ENCODE assay signal across 20 cellular contexts in the genomic region with DNA sequence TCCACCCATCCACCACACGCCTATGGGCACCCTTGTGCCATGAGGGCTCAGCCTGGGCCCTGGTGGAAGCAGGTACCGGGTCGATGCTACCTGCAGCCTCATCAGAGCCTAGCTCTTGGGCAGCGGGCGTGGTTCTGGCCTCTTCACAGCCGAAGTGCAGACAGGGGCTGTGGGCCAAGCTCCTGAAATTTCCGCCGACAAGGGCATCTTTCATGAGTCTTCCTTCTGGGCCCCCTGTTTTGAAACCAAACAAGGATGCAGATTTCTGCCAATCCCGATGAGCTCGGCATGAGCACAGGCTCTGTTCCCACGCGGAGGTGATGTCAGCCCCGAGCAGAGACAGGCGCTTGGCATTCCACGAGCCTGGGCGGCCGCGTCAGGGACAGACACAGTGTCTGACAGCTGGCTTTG. TPM values are rescaled to one million over a fixed set of nuclear protein-coding genes. Genes with fewer than 3 reads are reported as not detected.
DNase-seq lines count a peak whose midpoint lies in the region; ATAC-seq lines count a peak whose summit lies in the region.
"Had no signal": no experiment of that assay in that cellular context is flagged by ENCODE, and none has a peak within 500 bp of the region (broad histone marks: within the 10 kb centered on the region; RNA-seq: fewer than 3 reads in every experiment).

No MANE protein-coding gene starts in this region.

- DNase-seq in GM23248 (peak; percentile 49), cerebellum (ENCODE audit: low spot score) (peak; percentile 63), inferior parietal cortex (ENCODE audit: extremely low spot score) (peak; percentile 72), sciatic nerve (ENCODE audit: low spot score) (no peak), ecto neural progenitor cell (ENCODE audit: low spot score) (no peak), SIG-M5 (lab: John Stamatoyannopoulos, UW) (no peak)
- no peak for DNase-seq in central memory CD4-positive, alpha-beta T cell
- DNase-seq: activated CD8-positive, alpha-beta T cell treated with anti-CD3 and anti-CD28 coated beads for 36 hours; activated T-cell treated with anti-CD3 and anti-CD28 coated beads, Interleukin-2, amount 50 U/mL, for 4 hours; effector memory CD4-positive, alpha-beta T cell; EL; H9; NCI-H2029 treated with DMSO at 0.1 percent for 48 hours; NCI-H446 treated with DMSO at 0.1 percent for 48 hours; stimulated activated CD4-positive, alpha-beta T cell treated with anti-CD3 and anti-CD28 coated beads, Interleukin-2, amount 100 ng/mL, for 24 hours had no signal

- no peak overlapping the region for H3K4me3 ChIP-seq in GM23248
- H3K4me3 ChIP-seq: hepatocyte had no signal

- 64 to 65% methylated on average over 18 of the region's 18 CpGs for WGBS in GM23248 (ENCODE audit: low coverage in 1 of 2, low lambda C conversion rate in 2 of 2, missing lambda C conversion rate in 2 of 2), 2 experiments

- H3K9ac ChIP-seq in GM23248: no peak overlapping the region

- H3K9me3 ChIP-seq in GM23248 (ENCODE audit: low read depth): no peaks in the 10 kb centered on the region

- H3K79me2 ChIP-seq in GM23248 (ENCODE audit: insufficient read depth): no peaks in the 10 kb centered on the region
- H3K79me2 ChIP-seq: hepatocyte had no signal

- H3F3A ChIP-seq in GM23248 (ENCODE audit: insufficient read depth): no peaks in the 10 kb centered on the region

- peak; percentile 25 for ATAC-seq in sciatic nerve
- ATAC-seq in HG03439 (IDR thresholded peaks at IDR 0.05; ENCODE audit: unreplicated experiment): no peak
- ATAC-seq: activated CD8-positive, alpha-beta T cell treated with anti-CD3 and anti-CD28 coated beads for 36 hours; activated naive CD4-positive, alpha-beta T cell treated with anti-CD3 and anti-CD28 coated beads, Interleukin-2, amount 50 U/mL, for 72 hours; activated T-cell treated with anti-CD3 and anti-CD28 coated beads, Interleukin-2, amount 50 U/mL, for 4 hours; left lobe of liver had no signal

- H3K27me3 ChIP-seq in GM23248 (replicated peaks; ENCODE audit: insufficient read depth): no peaks in the 10 kb centered on the region
- H3K27me3 ChIP-seq: hepatocyte had no signal

- peaks cover 11% of the 10 kb centered on the region for H3K4me1 ChIP-seq in GM23248 (ENCODE audit: insufficient read depth)

- H3K36me3 ChIP-seq in GM23248 (ENCODE audit: low read depth): no peaks in the 10 kb centered on the region

- H3K9me2 ChIP-seq in GM23248 (ENCODE audit: insufficient read depth): no peaks in the 10 kb centered on the region

- H4K20me1 ChIP-seq in GM23248 (ENCODE audit: insufficient read depth): no peaks in the 10 kb centered on the region

- H3K27ac ChIP-seq in GM23248: no peak overlapping the region
- H3K27ac ChIP-seq: hepatocyte had no signal

- intact Hi-C loops in sciatic nerve (cut with DNase I): no loop called here

- no peak overlapping the region for H3K4me2 ChIP-seq in GM23248 (ENCODE audit: unreplicated experiment)
- H3K4me2 ChIP-seq: hepatocyte had no signal

- no peak overlapping the region for H2AFZ ChIP-seq in GM23248
- H2AFZ ChIP-seq: hepatocyte had no signal

- in situ Hi-C loops in GM23248 (cut with MboI): no loop called here

RNA-seq across cellular contexts. Expression of a gene that starts 22.6 kb away (rescaled TPM):
- not detected in 2 replicates for total RNA-seq in GM23248 (2014; rRNA removed; shearing (Covaris generic))
- not detected in 2 replicates for polyA plus RNA-seq in GM23248 (2016; fragmentation: Nextera tagmentation; extraction: Ambion mirVana)
- 26.0 TPM for total RNA-seq in cerebellum
- 56.5 TPM for total RNA-seq in sciatic nerve
- total RNA-seq: fibroblast of lung had no signal

RNA-seq across cellular contexts. Expression of a gene that starts 34.7 kb away (rescaled TPM):
- total RNA-seq in GM23248 (2014; rRNA removed; shearing (Covaris generic)): 13.4 and 16.9 TPM in 2 replicates
- polyA plus RNA-seq in GM23248 (2016; fragmentation: Nextera tagmentation; extraction: Ambion mirVana): 12.1 and 13.9 TPM in 2 replicates
- total RNA-seq in cerebellum (16.6 TPM), sciatic nerve (42.0 TPM)

Comparison
In these comparisons a context has a peak if more than half of its experiments do, and no peak if none do; other contexts are left out.
1. DNase-seq: peak in GM23248 (single experiment), cerebellum (single experiment) and inferior parietal cortex (single experiment); none in sciatic nerve (single experiment), ecto neural progenitor cell (single experiment), SIG-M5 (single experiment) and central memory CD4-positive, alpha-beta T cell (single experiment).
2. RNA of a gene that starts 22.6 kb away (total RNA-seq): 56.5 TPM in sciatic nerve (single experiment) and 26.0 TPM in cerebellum (single experiment); not detected in GM23248; every median in the first group is over 10 times any median in the second.